In the genomic region with DNA sequence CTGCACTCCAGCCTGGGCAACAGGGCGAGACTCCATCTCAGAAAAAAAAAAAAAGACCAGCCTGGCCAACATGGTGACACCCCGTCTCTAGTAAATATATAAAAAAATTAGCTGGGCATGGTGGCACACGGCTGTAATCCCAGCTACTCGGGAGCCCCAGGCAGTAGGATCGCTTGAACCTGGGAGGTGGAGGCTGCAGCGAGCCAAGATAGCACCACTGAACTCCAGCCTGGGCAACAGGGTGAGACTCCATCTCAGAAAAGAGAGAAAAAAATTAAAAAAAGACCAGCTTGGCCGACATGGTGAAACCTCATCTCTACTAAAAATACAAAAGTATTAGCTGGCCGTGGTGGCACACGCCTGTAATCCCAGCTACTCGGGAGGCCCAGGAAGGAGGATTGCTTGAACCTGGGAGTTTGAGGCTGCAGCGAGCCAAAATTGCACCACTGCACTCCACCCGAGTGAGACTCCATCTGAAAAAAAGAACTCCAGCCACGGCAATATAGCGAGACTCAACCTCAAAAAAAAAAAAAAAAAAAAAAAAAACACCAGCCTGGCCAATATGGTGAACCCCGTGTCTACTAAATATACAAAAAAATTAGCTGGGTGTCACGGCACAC, we compare ENCODE assay signal across 18 cellular contexts.
A peak's percentile ranks its signal among the peaks of the same experiment; 100 is the strongest.
DNase-seq lines count a peak whose midpoint lies in the region; TF ChIP-seq lines count a peak whose summit lies in the region.
"Had no signal": no experiment of that assay in that cellular context is flagged by ENCODE, and none has a peak within 500 bp of the region (broad histone marks: within the 10 kb centered on the region; RNA-seq: fewer than 3 reads in every experiment).

No MANE protein-coding gene starts in this region.

- H3K27ac ChIP-seq in Karpas-422 (ENCODE audit: low read length) (no peak overlapping the region), esophagus muscularis mucosa (replicated peaks in 1 of 4) (no peak overlapping the region)

- H3K4me3 ChIP-seq in Karpas-422 (ENCODE audit: low read length) (no peak overlapping the region), esophagus muscularis mucosa (no peak overlapping the region)

- H3K9ac ChIP-seq in Karpas-422 (ENCODE audit: low read length) = no peak overlapping the region

- TF ChIP-seq CTCF in esophagus muscularis mucosa (IDR thresholded peaks at IDR 0.05) = no peak

- intact Hi-C loops in esophagus muscularis mucosa (cut with DNase I) = no loop called here

- no peaks in the 10 kb centered on the region for H3K27me3 ChIP-seq in Karpas-422 (ENCODE audit: low read length)
- no peaks in the 10 kb centered on the region for H3K27me3 ChIP-seq in esophagus muscularis mucosa

- H4K20me1 ChIP-seq in Karpas-422 (ENCODE audit: insufficient read depth, low read depth, low read length) = no peaks in the 10 kb centered on the region

- H3K9me3 ChIP-seq in Karpas-422 (ENCODE audit: low read length) (no peaks in the 10 kb centered on the region), esophagus muscularis mucosa (no peaks in the 10 kb centered on the region)

- H3K36me3 ChIP-seq in Karpas-422 (ENCODE audit: insufficient read depth, low read length) = no peaks in the 10 kb centered on the region
- no peaks in the 10 kb centered on the region for H3K36me3 ChIP-seq in esophagus muscularis mucosa

- peak; percentile 17 for DNase-seq in activated CD8-positive, alpha-beta memory T cell treated with anti-CD3 and anti-CD28 coated beads, Interleukin-2, amount 50 U/mL, for 48 hours
- DNase-seq in activated CD8-positive, alpha-beta memory T cell treated with anti-CD3 and anti-CD28 coated beads, Interleukin-2, amount 50 U/mL, for 4 hours = no peak
- DNase-seq in Karpas-422 (peak; percentile 36), esophagus muscularis mucosa (ENCODE audit: extremely low spot score) (peak; percentile 53), retina (peak; percentile 1), NCI-H69 (lab: John Stamatoyannopoulos, UW) (no peak), NCI-H774 (lab: John Stamatoyannopoulos, UW) (no peak)
- DNase-seq: Calu3, DMS153, DND-41, Kasumi-1, NCI-H1105, NCI-H1436 treated with DMSO at 0.1 percent for 48 hours, NCI-H187 treated with DMSO at 0.1 percent for 48 hours, NCI-H2171 treated with DMSO at 0.1 percent for 48 hours, NCI-H345, NCI-H510A treated with DMSO at 0.1 percent for 48 hours, NCI-H748 treated with DMSO at 0.1 percent for 48 hours had no signal

- H2AFZ ChIP-seq in Karpas-422 (ENCODE audit: low read length) = no peak overlapping the region

- no peaks in the 10 kb centered on the region for H3K79me2 ChIP-seq in Karpas-422 (ENCODE audit: low read length)

- TF ChIP-seq POLR2A in esophagus muscularis mucosa (IDR thresholded peaks at IDR 0.05; ENCODE audit: low read depth) = no peak

- H3K9me2 ChIP-seq in Karpas-422 (replicated peaks; ENCODE audit: insufficient read depth, low read length) = no peaks in the 10 kb centered on the region

- 76% methylated on average over 16 of the region's 16 CpGs for WGBS in esophagus muscularis mucosa

- H3K4me2 ChIP-seq in Karpas-422 (ENCODE audit: low read depth, low read length, poor library complexity, severe bottlenecking) = no peak overlapping the region

- H3K4me1 ChIP-seq in Karpas-422 (ENCODE audit: low read length) = no peaks in the 10 kb centered on the region
- no peaks in the 10 kb centered on the region for H3K4me1 ChIP-seq in esophagus muscularis mucosa

- TF ChIP-seq EP300 in esophagus muscularis mucosa (IDR thresholded peaks at IDR 0.05) = no peak

Comparison
In these comparisons a context has a peak if more than half of its experiments do, and no peak if none do; other contexts are left out.
1. DNase-seq: peak in activated CD8-positive, alpha-beta memory T cell treated with anti-CD3 and anti-CD28 coated beads, Interleukin-2, amount 50 U/mL, for 48 hours (single experiment), Karpas-422 (single experiment), esophagus muscularis mucosa (single experiment) and retina (single experiment); none in activated CD8-positive, alpha-beta memory T cell treated with anti-CD3 and anti-CD28 coated beads, Interleukin-2, amount 50 U/mL, for 4 hours (single experiment), NCI-H69 (single experiment) and NCI-H774 (single experiment).